ENCODE assay signal across 23 cellular contexts in the genomic region with DNA sequence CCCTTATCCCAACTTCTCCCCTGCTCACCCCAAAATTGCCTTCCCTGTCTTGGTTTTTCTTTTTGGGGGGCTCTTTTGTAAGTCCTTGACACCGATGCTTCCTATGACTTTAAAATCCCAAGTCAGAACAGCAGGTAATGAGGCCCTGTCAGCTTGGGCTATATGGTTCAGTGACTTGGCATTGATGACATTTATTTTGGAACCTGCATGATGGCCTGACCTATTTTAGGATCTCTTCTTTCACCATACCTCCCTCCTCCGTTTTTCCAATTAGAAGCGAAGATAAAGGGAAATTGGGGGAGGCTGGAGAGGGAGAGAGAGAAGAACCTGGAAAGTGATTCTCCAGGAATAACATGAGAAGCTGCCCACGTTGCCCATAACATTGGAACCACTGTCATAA.
DNase-seq lines count a peak whose midpoint lies in the region; TF ChIP-seq lines count a peak whose summit lies in the region.
"Had no signal": no experiment of that assay in that cellular context is flagged by ENCODE, and none has a peak within 500 bp of the region (broad histone marks: within the 10 kb centered on the region; RNA-seq: fewer than 3 reads in every experiment).

No MANE protein-coding gene starts in this region.

- H3K9me3 ChIP-seq in BLaER1 treated with 17β-estradiol and CSF1 and Interleukin-3, amounts not matched to agents 10 nM and 100 nM (replicated peaks in 1 of 11), result peaks cover 6 to 37% (median 15%) of the 10 kb centered on the region in 11 experiments; a peak in 18 of 22 replicates
- H3K9me3 ChIP-seq: A549, BE2C, Caco-2 had no signal

- DNase-seq in NCI-H2171 treated with DMSO at 0.1 percent for 48 hours (lab: John Stamatoyannopoulos, UW) (peak; percentile 15), NCI-H2171 (lab: John Stamatoyannopoulos, UW) (no peak), NCI-H1694 treated with DMSO at 0.1 percent for 48 hours (lab: John Stamatoyannopoulos, UW) (peak; percentile 15), cerebellum (ENCODE audit: low spot score) (peak; percentile 67), middle frontal gyrus (ENCODE audit: extremely low spot score, low spot score) (no peak), erythroblast (lab: John Stamatoyannopoulos, UW) (no peak)
- DNase-seq in stimulated activated CD4-positive, alpha-beta T cell treated with anti-CD3 and anti-CD28 coated beads, Interleukin-12 subunit alpha, Interleukin-12 subunit beta, amount 100 ng/mL, for 4 hours, result no peak
- DNase-seq: 8988T; ACHN; AML-193; BE2C; Caco-2; CD4-positive, CD25-positive, alpha-beta regulatory T cell; CD8-positive, alpha-beta T cell; DMS153; DND-41; GDM1; H9 had no signal

- H3K4me1 ChIP-seq in BLaER1 treated with 17β-estradiol and CSF1 and Interleukin-3, amounts not matched to agents 10 nM and 100 nM, result peaks cover 10 to 61% (median 54%) of the 10 kb centered on the region in 10 experiments; a peak in 19 of 20 replicates
- H3K4me1 ChIP-seq: A549, BE2C, Caco-2 had no signal

- TF ChIP-seq POLR2A in erythroblast (IDR thresholded peaks at IDR 0.05; ENCODE audit: low read length), result no peak

- no peak overlapping the region for H3K9ac ChIP-seq in BLaER1 treated with 17β-estradiol and CSF1 and Interleukin-3, amounts not matched to agents 10 nM and 100 nM

- H3K27ac ChIP-seq in BLaER1 treated with 17β-estradiol and CSF1 and Interleukin-3, amounts not matched to agents 10 nM and 100 nM, result no peak overlapping the region
- H3K27ac ChIP-seq: A549, C4-2B had no signal

- no peaks in the 10 kb centered on the region for H3K27me3 ChIP-seq in BLaER1 treated with 17β-estradiol and CSF1 and Interleukin-3, amounts not matched to agents 10 nM and 100 nM
- H3K27me3 ChIP-seq: BE2C had no signal

- H4K20me1 ChIP-seq in BLaER1 treated with 17β-estradiol and CSF1 and Interleukin-3, amounts not matched to agents 10 nM and 100 nM, result no peaks in the 10 kb centered on the region

- no peaks in the 10 kb centered on the region for H3K36me3 ChIP-seq in BLaER1 treated with 17β-estradiol and CSF1 and Interleukin-3, amounts not matched to agents 10 nM and 100 nM
- H3K36me3 ChIP-seq: BE2C had no signal

- peak overlapping the region; percentile 8 to 73 (median 61); a peak in 21 of 22 replicates for H3K4me2 ChIP-seq in BLaER1 treated with 17β-estradiol and CSF1 and Interleukin-3, amounts not matched to agents 10 nM and 100 nM
- H3K4me2 ChIP-seq: A549, GM23338 had no signal

- H3K4me3 ChIP-seq in BLaER1 treated with 17β-estradiol and CSF1 and Interleukin-3, amounts not matched to agents 10 nM and 100 nM, result no peak overlapping the region
- H3K4me3 ChIP-seq: A549, GM12878, GM23338 had no signal

Comparison
In these comparisons a context has a peak if more than half of its experiments do, and no peak if none do; other contexts are left out.
1. DNase-seq: peak in NCI-H2171 treated with DMSO at 0.1 percent for 48 hours (single experiment), NCI-H1694 treated with DMSO at 0.1 percent for 48 hours (single experiment) and cerebellum (single experiment); none in NCI-H2171 (single experiment), middle frontal gyrus (single experiment), stimulated activated CD4-positive, alpha-beta T cell treated with anti-CD3 and anti-CD28 coated beads, Interleukin-12 subunit alpha, Interleukin-12 subunit beta, amount 100 ng/mL, for 4 hours (single experiment) and erythroblast (0 of 2).